Comparison of ENCODE assay signal across 9 cellular contexts in genomic region chr10:133528845-133529575, GRCh38. TPM values are rescaled to one million over a fixed set of nuclear protein-coding genes. Genes with fewer than 3 reads are reported as not detected.
DNase-seq lines count a peak whose midpoint lies in the region; ATAC-seq, FAIRE-seq and TF ChIP-seq lines count a peak whose summit lies in the region.
"Had no signal": no experiment of that assay in that cellular context is flagged by ENCODE, and none has a peak within 500 bp of the region (broad histone marks: within the 10 kb centered on the region; RNA-seq: fewer than 3 reads in every experiment).

No MANE protein-coding gene starts in this region.

- H3K4me1 Mint-ChIP-seq in activated T-cell treated with anti-CD3 and anti-CD28 coated beads, Interleukin-2, amount 50 U/mL, for 24 hours (ENCODE audit: low read depth) = peaks cover 21% of the 10 kb centered on the region
- no peaks in the 10 kb centered on the region for H3K4me1 Mint-ChIP-seq in mesothelial cell of epicardium

- no peaks in the 10 kb centered on the region for H3K9me3 Mint-ChIP-seq in activated T-cell treated with anti-CD3 and anti-CD28 coated beads, Interleukin-2, amount 50 U/mL, for 24 hours
- H3K9me3 Mint-ChIP-seq in mesothelial cell of epicardium = peaks cover 37% of the 10 kb centered on the region

- H3K9me3 ChIP-seq in right cardiac atrium (ENCODE audit: control insufficient read depth, low read length) (no peaks in the 10 kb centered on the region), testis (no peaks in the 10 kb centered on the region)

- peak in 1 of 2 donors; percentile 51 for ATAC-seq in right cardiac atrium

- H3K4me3 Mint-ChIP-seq in activated T-cell treated with anti-CD3 and anti-CD28 coated beads, Interleukin-2, amount 50 U/mL, for 24 hours = peak overlapping the region; percentile 70
- no peak overlapping the region for H3K4me3 Mint-ChIP-seq in mesothelial cell of epicardium

- FAIRE-seq in GM19239 (lab: Jason Lieb, UNC) = no peak
- FAIRE-seq: G401.6 had no signal

- H3K4me3 ChIP-seq in right cardiac atrium (ENCODE audit: low read length) (peak overlapping the region; percentile 28), testis (peak overlapping the region; percentile 40 to 50)

- H3K4me1 ChIP-seq in right cardiac atrium (ENCODE audit: control insufficient read depth, insufficient read depth, low read length) (peaks cover 3% of the 10 kb centered on the region), testis (no peaks in the 10 kb centered on the region)

- H3K27me3 ChIP-seq in right cardiac atrium (ENCODE audit: control insufficient read depth, insufficient read depth) = no peaks in the 10 kb centered on the region
- no peaks in the 10 kb centered on the region for H3K27me3 ChIP-seq in testis

- TF ChIP-seq POLR2A in testis (IDR thresholded peaks at IDR 0.05) = no peak

- H3K27ac Mint-ChIP-seq in activated T-cell treated with anti-CD3 and anti-CD28 coated beads, Interleukin-2, amount 50 U/mL, for 24 hours = peak overlapping the region; percentile 44
- no peak overlapping the region for H3K27ac Mint-ChIP-seq in mesothelial cell of epicardium

- TF ChIP-seq CTCF in testis (IDR thresholded peaks at IDR 0.05) (no peak), mesothelial cell of epicardium (IDR thresholded peaks at IDR 0.05; ENCODE audit: unreplicated experiment) (no peak)

- intact Hi-C loops in right cardiac atrium (cut with DNase I) = loop anchor here in 1 of 4 donors (10.0 kb wide), 1 partner anchor 204 kb away; no protein-coding TSS in a partner anchor
- intact Hi-C loops in testis (cut with DNase I; ENCODE audit: low total_unique reads) = no loop called here

- no peaks in the 10 kb centered on the region for H3K36me3 ChIP-seq in testis (ENCODE audit: low read depth, missing control alignments)

- peak; percentile 39 for DNase-seq in activated T-cell treated with anti-CD3 and anti-CD28 coated beads, Interleukin-2, amount 50 U/mL, for 24 hours
- no peak for DNase-seq in activated T-cell treated with anti-CD3 and anti-CD28 coated beads, Interleukin-2, amount 50 U/mL, for 1 hour
- DNase-seq in UCSD-AML1 (lab: John Stamatoyannopoulos, UW; ENCODE audit: unreplicated experiment) (peak; percentile 59), right cardiac atrium (peak in 1 of 3 donors; percentile 36), testis (peak; percentile 36), mesothelial cell of epicardium (ENCODE audit: low spot score in 2 of 2, unreplicated experiment in 2 of 2) (no peak), GM19239 (ENCODE audit: insufficient read length, low spot score) (no peak)
- DNase-seq in stimulated activated CD4-positive, alpha-beta T cell treated with anti-CD3 and anti-CD28 coated beads, Interleukin-4, amount 100 ng/mL, for 1 hour = no peak

- WGBS in right cardiac atrium = 2% methylated on average over 37 of the region's 37 CpGs
- 3 to 25% methylated on average over 12 to 37 of the region's 37 CpGs for WGBS in testis, 2 donors

- H3K36me3 Mint-ChIP-seq in activated T-cell treated with anti-CD3 and anti-CD28 coated beads, Interleukin-2, amount 50 U/mL, for 24 hours (ENCODE audit: low read depth) = no peaks in the 10 kb centered on the region
- H3K36me3 Mint-ChIP-seq in mesothelial cell of epicardium = peaks cover 2% of the 10 kb centered on the region

- H3K27me3 Mint-ChIP-seq in activated T-cell treated with anti-CD3 and anti-CD28 coated beads, Interleukin-2, amount 50 U/mL, for 24 hours = peaks cover 73% of the 10 kb centered on the region
- no peaks in the 10 kb centered on the region for H3K27me3 Mint-ChIP-seq in mesothelial cell of epicardium (ENCODE audit: low read depth)

- no peak overlapping the region for H3K27ac ChIP-seq in right cardiac atrium (ENCODE audit: low read length)
- no peak overlapping the region for H3K27ac ChIP-seq in testis

RNA-seq across cellular contexts. Expression of gene CYP2E1, which starts 1.8 kb away (rescaled TPM):
- total RNA-seq in right cardiac atrium (1 to 10 TPM in 3 of 4 donors, under 1 TPM in 1; 0.80 to 1.3 (median 1.2) TPM), testis (10 to 100 TPM in 1 of 2 donors, 1 to 10 TPM in 1; 9.6 to 10.2 TPM), mesothelial cell of epicardium (2.1 to 3.5 TPM (median 2.8 TPM) in 3 replicates)
- polyA plus RNA-seq in right cardiac atrium (0.36 TPM), testis (ENCODE audit: insufficient read depth, low read depth, low replicate concordance) (9.0 TPM)

RNA-seq across cellular contexts. Expression of gene SYCE1, which starts 36.4 kb away (rescaled TPM):
- total RNA-seq in right cardiac atrium (1 to 10 TPM in 1 of 4 donors, under 1 TPM in 2, not detected in 1; 0.09 to 1.6 (median 0.37) TPM), testis (10 to 100 TPM; 43.4 to 78.2 TPM), mesothelial cell of epicardium (not detected in 3 replicates)
- polyA plus RNA-seq in right cardiac atrium (0.34 TPM), testis (ENCODE audit: insufficient read depth, low read depth, low replicate concordance) (139 TPM)

Comparison
In these comparisons a context has a peak if more than half of its experiments do, and no peak if none do; other contexts are left out.
1. DNase-seq: peak in activated T-cell treated with anti-CD3 and anti-CD28 coated beads, Interleukin-2, amount 50 U/mL, for 24 hours (single experiment), UCSD-AML1 (single experiment) and testis (single experiment); none in activated T-cell treated with anti-CD3 and anti-CD28 coated beads, Interleukin-2, amount 50 U/mL, for 1 hour (single experiment), mesothelial cell of epicardium (0 of 2), GM19239 (single experiment) and stimulated activated CD4-positive, alpha-beta T cell treated with anti-CD3 and anti-CD28 coated beads, Interleukin-4, amount 100 ng/mL, for 1 hour (single experiment).
2. RNA of gene SYCE1, which starts 36.4 kb away (total RNA-seq): 43.4 to 78.2 TPM in testis; 0.09 to 1.6 TPM in right cardiac atrium and not detected in mesothelial cell of epicardium; every median in the first group is over 10 times any median in the second.